In the genomic region with DNA sequence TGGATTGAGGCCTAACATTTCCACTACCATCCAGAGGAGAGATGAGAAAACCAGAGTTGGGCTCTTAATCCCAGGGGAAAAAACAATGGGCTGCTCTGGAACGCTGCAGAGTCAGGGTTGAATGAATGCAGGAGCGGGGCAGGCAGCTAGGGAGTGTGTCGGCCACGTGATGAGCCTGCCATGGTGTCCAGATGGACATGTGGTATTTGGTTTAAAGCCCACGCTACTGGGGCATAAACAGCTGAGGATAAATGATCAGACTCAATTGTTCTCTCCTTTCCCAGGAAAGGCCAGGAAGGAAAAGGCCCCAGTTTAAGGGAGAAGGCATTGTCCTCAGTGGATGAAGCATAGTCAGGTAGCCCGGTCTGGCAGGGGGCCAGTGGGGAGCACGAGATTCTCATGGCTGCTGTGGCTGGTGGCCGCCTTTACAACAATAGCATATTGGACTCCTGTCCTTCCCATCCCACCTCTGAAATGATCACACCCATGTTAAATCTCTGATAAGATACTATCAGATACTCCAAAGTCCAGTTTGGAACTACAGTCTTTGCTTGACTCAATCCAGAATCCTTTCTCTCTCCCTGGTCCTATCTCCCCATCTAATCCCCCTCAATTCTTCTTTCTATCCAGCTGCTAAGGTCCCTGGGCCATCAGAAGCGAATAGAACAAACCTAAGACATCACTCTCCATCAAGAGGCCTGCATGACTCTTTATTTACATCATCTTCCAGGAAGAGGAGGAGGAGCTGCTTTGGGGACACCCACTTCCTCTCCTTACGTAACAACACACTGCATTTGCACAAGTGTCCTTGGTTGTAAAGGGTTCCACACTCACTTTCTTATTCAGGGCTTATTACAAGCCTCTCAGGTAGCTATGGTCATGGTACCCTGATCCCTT, we compare ENCODE assay signal across 9 cellular contexts. TPM values are rescaled to one million over a fixed set of nuclear protein-coding genes. Genes with fewer than 3 reads are reported as not detected.
DNase-seq lines count a peak whose midpoint lies in the region; ATAC-seq and TF ChIP-seq lines count a peak whose summit lies in the region.
"Had no signal": no experiment of that assay in that cellular context is flagged by ENCODE, and none has a peak within 500 bp of the region (broad histone marks: within the 10 kb centered on the region; RNA-seq: fewer than 3 reads in every experiment).

No MANE protein-coding gene starts in this region.

- no peaks in the 10 kb centered on the region for H3K36me3 ChIP-seq in right atrium auricular region
- no peaks in the 10 kb centered on the region for H3K36me3 ChIP-seq in body of pancreas (replicated peaks in 1 of 2; ENCODE audit: insufficient read depth in 1 of 2, low read depth in 2 of 2)

- no peak overlapping the region for H3K4me3 Mint-ChIP-seq in activated CD4-positive, alpha-beta memory T cell treated with anti-CD3 and anti-CD28 coated beads, Interleukin-2, amount 10 ng/mL, durations not matched to agents 7 days and 5 days
- no peak overlapping the region for H3K4me3 Mint-ChIP-seq in stimulated activated naive B cell treated with anti-CD40 and anti-IgM and Interleukin-4, amounts not matched to agents 10 μg/mL and 1 μg/mL and 100 μg/mL, for 72 hours

- POLR2A ChIA-PET in activated CD4-positive, alpha-beta memory T cell treated with anti-CD3 and anti-CD28 coated beads, Interleukin-2, amount 10 ng/mL, durations not matched to agents 7 days and 5 days (lab: Charles Lee): interaction anchor here (1.0 to 1.5 kb wide), 4 partner anchors 17 to 222 kb away, joined by 3 to 4 read pairs (median 4); a partner anchor contains a TSS

- no peaks in the 10 kb centered on the region for H3K9me3 Mint-ChIP-seq in activated CD4-positive, alpha-beta memory T cell treated with anti-CD3 and anti-CD28 coated beads, Interleukin-2, amount 10 ng/mL, durations not matched to agents 7 days and 5 days
- no peaks in the 10 kb centered on the region for H3K9me3 Mint-ChIP-seq in stimulated activated naive B cell treated with anti-CD40 and anti-IgM and Interleukin-4, amounts not matched to agents 10 μg/mL and 1 μg/mL and 100 μg/mL, for 72 hours

- H3K36me3 Mint-ChIP-seq in activated CD4-positive, alpha-beta memory T cell treated with anti-CD3 and anti-CD28 coated beads, Interleukin-2, amount 10 ng/mL, durations not matched to agents 7 days and 5 days (ENCODE audit: low read depth): no peaks in the 10 kb centered on the region
- peaks cover 0 to 5% of the 10 kb centered on the region in 2 donors for H3K36me3 Mint-ChIP-seq in stimulated activated naive B cell treated with anti-CD40 and anti-IgM and Interleukin-4, amounts not matched to agents 10 μg/mL and 1 μg/mL and 100 μg/mL, for 72 hours

- H3K9me3 ChIP-seq in right atrium auricular region (no peaks in the 10 kb centered on the region), body of pancreas (no peaks in the 10 kb centered on the region)

- H3K27me3 ChIP-seq in right atrium auricular region: no peaks in the 10 kb centered on the region
- H3K27me3 ChIP-seq in layer of hippocampus (ENCODE audit: control insufficient read depth, insufficient read depth, low read length): no peaks in the 10 kb centered on the region
- H3K27me3 ChIP-seq in body of pancreas: no peaks in the 10 kb centered on the region
- no peaks in the 10 kb centered on the region for H3K27me3 ChIP-seq in foreskin keratinocyte

- WGBS in body of pancreas, 2 donors: 81 to 85% methylated on average over 10 of the region's 10 CpGs

- no peaks in the 10 kb centered on the region for H3K27me3 Mint-ChIP-seq in activated CD4-positive, alpha-beta memory T cell treated with anti-CD3 and anti-CD28 coated beads, Interleukin-2, amount 10 ng/mL, durations not matched to agents 7 days and 5 days
- peaks cover 5 to 11% of the 10 kb centered on the region in 2 donors for H3K27me3 Mint-ChIP-seq in stimulated activated naive B cell treated with anti-CD40 and anti-IgM and Interleukin-4, amounts not matched to agents 10 μg/mL and 1 μg/mL and 100 μg/mL, for 72 hours

- peak overlapping the region; percentile 70 for H3K27ac Mint-ChIP-seq in activated CD4-positive, alpha-beta memory T cell treated with anti-CD3 and anti-CD28 coated beads, Interleukin-2, amount 10 ng/mL, durations not matched to agents 7 days and 5 days
- no peak overlapping the region for H3K27ac Mint-ChIP-seq in stimulated activated naive B cell treated with anti-CD40 and anti-IgM and Interleukin-4, amounts not matched to agents 10 μg/mL and 1 μg/mL and 100 μg/mL, for 72 hours

- ATAC-seq in Right ventricle myocardium superior (ENCODE audit: poor library complexity) (peak; percentile 44), body of pancreas (no peak), foreskin keratinocyte (no peak)
- no peak for ATAC-seq in stimulated activated naive B cell treated with anti-CD40 and anti-IgM and Interleukin-4, amounts not matched to agents 10 μg/mL and 1 μg/mL and 100 μg/mL, for 72 hours (replicated peaks)

- TF ChIP-seq CTCF in right atrium auricular region (IDR thresholded peaks at IDR 0.05) (no peak), body of pancreas (IDR thresholded peaks at IDR 0.05) (no peak), foreskin keratinocyte (conservative IDR thresholded peaks at IDR 0.05) (no peak)

- peaks cover 37% of the 10 kb centered on the region for H3K4me1 Mint-ChIP-seq in activated CD4-positive, alpha-beta memory T cell treated with anti-CD3 and anti-CD28 coated beads, Interleukin-2, amount 10 ng/mL, durations not matched to agents 7 days and 5 days
- peaks cover 17 to 32% of the 10 kb centered on the region in 2 donors for H3K4me1 Mint-ChIP-seq in stimulated activated naive B cell treated with anti-CD40 and anti-IgM and Interleukin-4, amounts not matched to agents 10 μg/mL and 1 μg/mL and 100 μg/mL, for 72 hours

- H3K4me1 ChIP-seq in right atrium auricular region (peaks cover 0 to 17% of the 10 kb centered on the region in 2 donors), body of pancreas (peaks cover 33% of the 10 kb centered on the region), foreskin keratinocyte (no peaks in the 10 kb centered on the region)

- intact Hi-C loops in Right ventricle myocardium superior (cut with DNase I) (no loop called here), body of pancreas (cut with DNase I) (no loop called here)

- CTCF ChIA-PET in activated CD4-positive, alpha-beta memory T cell treated with anti-CD3 and anti-CD28 coated beads, Interleukin-2, amount 10 ng/mL, durations not matched to agents 7 days and 5 days (lab: Charles Lee): interaction anchor here (0.6 kb wide), 1 partner anchor 910 kb away, joined by 3 read pairs; no protein-coding TSS in a partner anchor

- DNase-seq in Right ventricle myocardium superior (peak; percentile 79), right atrium auricular region (ENCODE audit: low spot score) (no peak), body of pancreas (no peak), foreskin keratinocyte (no peak)
- peak; percentile 57 for DNase-seq in activated CD4-positive, alpha-beta memory T cell treated with anti-CD3 and anti-CD28 coated beads, Interleukin-2, amount 10 ng/mL, durations not matched to agents 7 days and 5 days
- no peak for DNase-seq in stimulated activated naive B cell treated with anti-CD40 and anti-IgM and Interleukin-4, amounts not matched to agents 10 μg/mL and 1 μg/mL and 100 μg/mL, for 72 hours
- no peak for DNase-seq in activated CD4-positive, alpha-beta T cell treated with anti-CD3 and anti-CD28 coated beads, Interleukin-2, amount 50 U/mL, for 4 hours
- DNase-seq: GDM1 had no signal

- H3K4me3 ChIP-seq in right atrium auricular region: no peak overlapping the region
- no peak overlapping the region for H3K4me3 ChIP-seq in body of pancreas

- H3K27ac ChIP-seq in right atrium auricular region (peak overlapping the region in 1 of 2 donors; percentile 6), layer of hippocampus (ENCODE audit: low read depth, low read length) (peak overlapping the region; percentile 69), body of pancreas (no peak overlapping the region), foreskin keratinocyte (no peak overlapping the region)

- TF ChIP-seq POLR2A in body of pancreas (IDR thresholded peaks at IDR 0.05): no peak

RNA-seq across cellular contexts. Expression of a gene that starts 20.4 kb away (rescaled TPM):
- total RNA-seq in Right ventricle myocardium superior: 15.1 TPM
- 1 to 10 TPM; 1.7 to 4.0 TPM for total RNA-seq in right atrium auricular region
- not detected for total RNA-seq in activated CD4-positive, alpha-beta memory T cell treated with anti-CD3 and anti-CD28 coated beads, Interleukin-2, amount 10 ng/mL, durations not matched to agents 7 days and 5 days
- 10 to 100 TPM in 1 of 2 donors, 1 to 10 TPM in 1; 6.2 to 18.8 TPM for total RNA-seq in body of pancreas
- total RNA-seq in foreskin keratinocyte: not detected in 2 replicates
- not detected in 2 replicates for polyA plus RNA-seq in foreskin keratinocyte

Comparison
In these comparisons a context has a peak if more than half of its experiments do, and no peak if none do; other contexts are left out.
1. DNase-seq: peak in Right ventricle myocardium superior (single experiment) and activated CD4-positive, alpha-beta memory T cell treated with anti-CD3 and anti-CD28 coated beads, Interleukin-2, amount 10 ng/mL, durations not matched to agents 7 days and 5 days (single experiment); none in right atrium auricular region (single experiment), stimulated activated naive B cell treated with anti-CD40 and anti-IgM and Interleukin-4, amounts not matched to agents 10 μg/mL and 1 μg/mL and 100 μg/mL, for 72 hours (single experiment), body of pancreas (0 of 4), foreskin keratinocyte (0 of 2) and activated CD4-positive, alpha-beta T cell treated with anti-CD3 and anti-CD28 coated beads, Interleukin-2, amount 50 U/mL, for 4 hours (0 of 2).